In genomic region chr7:36393826-36394225, GRCh38 we compare ENCODE assay signal across 1 cellular context.
TF ChIP-seq lines count a peak whose summit lies in the region.

No MANE protein-coding gene starts in this region.

TF ChIP-seq in endothelial cell of umbilical vein, 7 proteins besides CTCF, POLR2A, EP300 and RAD21 (continued from another document):
- TF ChIP-seq JUN (IDR thresholded peaks at IDR 0.05; ENCODE audit: borderline replicate concordance, insufficient read depth, insufficient read length, low read depth) (no peak), MAX (IDR thresholded peaks at IDR 0.05; ENCODE audit: insufficient read depth, insufficient read length) (no peak), FOS (IDR thresholded peaks at IDR 0.05; ENCODE audit: borderline replicate concordance, insufficient read depth, low read length) (no peak)
